3 cellular contexts compared by ENCODE assay signal in genomic region chr12:2345902-2346301, GRCh38.
TF ChIP-seq lines count a peak whose summit lies in the region.

No MANE protein-coding gene starts in this region.

TF ChIP-seq in GM23338, 12 proteins besides CTCF, POLR2A, EP300 and RAD21:
- TF ChIP-seq CREB1 (CRISPR knock-in tag; IDR thresholded peaks at IDR 0.05; ENCODE audit: low read depth): no peak
TF ChIP-seq in GM23338: peak in this region for 0.

TF ChIP-seq in H1, 55 proteins besides CTCF, POLR2A, EP300 and RAD21:
- no peak for TF ChIP-seq SP4 (IDR thresholded peaks at IDR 0.05; ENCODE audit: low read length)
- no peak for TF ChIP-seq EGR1 (IDR thresholded peaks at IDR 0.05; ENCODE audit: borderline replicate concordance, low read depth, low read length)
- no peak for TF ChIP-seq ZNF274 (IDR thresholded peaks at IDR 0.05; ENCODE audit: borderline replicate concordance, extremely low read depth, low read length)
- TF ChIP-seq SIN3A (conservative IDR thresholded peaks at IDR 0.05 in 1 of 2, IDR thresholded peaks at IDR 0.05 in 1 of 2; ENCODE audit: low read depth in 1 of 2, low read length in 2 of 2): no peak
- no peak for TF ChIP-seq SRF (IDR thresholded peaks at IDR 0.05; ENCODE audit: low read depth, low read length)
- no peak for TF ChIP-seq USF2 (IDR thresholded peaks at IDR 0.05; ENCODE audit: low read length)
- TF ChIP-seq POLR2AphosphoS5 (IDR thresholded peaks at IDR 0.05; ENCODE audit: low read depth, low read length): no peak
- no peak for TF ChIP-seq ATF3 (IDR thresholded peaks at IDR 0.05; ENCODE audit: insufficient read depth, low read depth, low read length)
- TF ChIP-seq RFX5 (IDR thresholded peaks at IDR 0.05; ENCODE audit: borderline replicate concordance, low read depth, low read length): no peak
- TF ChIP-seq SP2 (IDR thresholded peaks at IDR 0.05; ENCODE audit: low read length): no peak
- no peak for TF ChIP-seq CEBPB (IDR thresholded peaks at IDR 0.05; ENCODE audit: low read depth, low read length)

TF ChIP-seq in HepG2, 621 proteins besides CTCF, POLR2A, EP300 and RAD21:
- TF ChIP-seq KAT8 (CRISPR knock-in tag; IDR thresholded peaks at IDR 0.05) (no peak), ZNF749 (CRISPR knock-in tag; IDR thresholded peaks at IDR 0.05; ENCODE audit: borderline replicate concordance) (no peak), ONECUT2 (CRISPR knock-in tag; IDR thresholded peaks at IDR 0.05) (no peak), ZNF572 (CRISPR knock-in tag; IDR thresholded peaks at IDR 0.05) (no peak), TARDBP (CRISPR knock-in tag; IDR thresholded peaks at IDR 0.05) (no peak), HNRNPK (IDR thresholded peaks at IDR 0.05; ENCODE audit: low read depth, low read length, poor library complexity, severe bottlenecking) (no peak), ZNF672 (CRISPR knock-in tag; IDR thresholded peaks at IDR 0.05) (no peak), ZNF597 (CRISPR knock-in tag; IDR thresholded peaks at IDR 0.05) (no peak), IKZF4 (CRISPR knock-in tag; IDR thresholded peaks at IDR 0.05; ENCODE audit: borderline replicate concordance, low read depth, not compliant biosample characterization) (no peak), ZNF503 (CRISPR knock-in tag; IDR thresholded peaks at IDR 0.05) (no peak), EEA1 (CRISPR knock-in tag; IDR thresholded peaks at IDR 0.05; ENCODE audit: borderline replicate concordance) (no peak), NR2F2 (IDR thresholded peaks at IDR 0.05; ENCODE audit: borderline replicate concordance, low read depth) (no peak), ZBTB40 (IDR thresholded peaks at IDR 0.05) (no peak), ZBTB40 (CRISPR knock-in tag; IDR thresholded peaks at IDR 0.05) (no peak), NR1H2 (CRISPR knock-in tag; IDR thresholded peaks at IDR 0.05; ENCODE audit: borderline replicate concordance, low read depth) (no peak), LRRFIP1 (CRISPR knock-in tag; conservative IDR thresholded peaks at IDR 0.05) (no peak), ZEB1 (IDR thresholded peaks at IDR 0.05; ENCODE audit: insufficient replicate concordance, low read depth) (no peak), TMF1 (CRISPR knock-in tag; IDR thresholded peaks at IDR 0.05; ENCODE audit: low read depth) (no peak)
